ENCODE assay signal across 24 cellular contexts in the genomic region with DNA sequence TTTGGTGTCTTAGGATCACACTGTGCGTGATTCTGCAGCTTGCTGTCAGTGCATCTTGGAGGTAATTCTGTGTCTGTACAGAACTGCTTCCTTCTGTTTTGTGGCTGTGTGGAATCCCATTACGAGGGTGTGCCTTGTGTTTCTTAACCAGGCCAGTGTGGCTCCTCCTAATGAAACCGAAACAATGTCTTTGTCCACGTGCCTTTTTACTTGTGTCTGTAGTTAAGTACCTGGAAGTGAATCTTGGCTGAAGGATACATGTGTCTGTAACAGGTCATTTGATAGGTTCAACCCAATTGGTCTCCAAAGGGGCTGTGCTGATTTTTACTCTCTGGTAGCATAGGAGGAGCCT. TPM values are rescaled to one million over a fixed set of nuclear protein-coding genes. Genes with fewer than 3 reads are reported as not detected.
"Had no signal": no experiment of that assay in that cellular context is flagged by ENCODE, and none has a peak within 500 bp of the region (broad histone marks: within the 10 kb centered on the region; RNA-seq: fewer than 3 reads in every experiment).

No MANE protein-coding gene starts in this region.

- DNase-seq: activated CD4-positive, alpha-beta T cell treated with anti-CD3 and anti-CD28 coated beads, Interleukin-2, amount 10 ng/mL, durations not matched to agents 7 days and 5 days; activated CD8-positive, alpha-beta memory T cell treated with anti-CD3 and anti-CD28 coated beads for 24 hours; activated CD8-positive, alpha-beta memory T cell treated with anti-CD3 and anti-CD28 coated beads, Interleukin-2, amount 50 U/mL, for 48 hours; activated gamma-delta T cell; activated naive CD8-positive, alpha-beta T cell treated with anti-CD3 and anti-CD28 coated beads for 36 hours; amygdala; foreskin keratinocyte; hippocampal formation; left cardiac atrium; lower lobe of right lung; stimulated activated CD4-positive, alpha-beta T cell treated with anti-CD3 and anti-CD28 coated beads, Interleukin-2, amount 100 ng/mL, for 24 hours; stimulated activated naive CD4-positive, alpha-beta T cell treated with Interleukin-2 at 50 U/mL for 16 hours; thyroid gland; uterus had no signal

- H3K27me3 Mint-ChIP-seq: activated CD4-positive, alpha-beta T cell treated with anti-CD3 and anti-CD28 coated beads, Interleukin-2, amount 10 ng/mL, durations not matched to agents 7 days and 5 days; activated naive CD8-positive, alpha-beta T cell treated with anti-CD3 and anti-CD28 coated beads for 36 hours; progenitor cell of endocrine pancreas had no signal

- ATAC-seq: foreskin keratinocyte, left cardiac atrium, lower lobe of right lung had no signal

- H3K4me1 Mint-ChIP-seq: activated naive CD8-positive, alpha-beta T cell treated with anti-CD3 and anti-CD28 coated beads for 36 hours had no signal

- H3K9me3 ChIP-seq: lower lobe of right lung, thyroid gland, uterus had no signal

- FAIRE-seq: islet of Langerhans had no signal

- H3K27ac ChIP-seq: cardiac muscle cell, foreskin keratinocyte, lower lobe of right lung, thyroid gland, uterus had no signal

- H3K4me1 ChIP-seq: foreskin keratinocyte, lower lobe of right lung, thyroid gland, uterus had no signal

- H3K4me3 ChIP-seq: cardiac muscle cell, lower lobe of right lung, thyroid gland, uterus had no signal

- H3K36me3 ChIP-seq: uterus had no signal

- H3K9me3 Mint-ChIP-seq: activated CD4-positive, alpha-beta T cell treated with anti-CD3 and anti-CD28 coated beads, Interleukin-2, amount 10 ng/mL, durations not matched to agents 7 days and 5 days; activated naive CD8-positive, alpha-beta T cell treated with anti-CD3 and anti-CD28 coated beads for 36 hours had no signal

- H3K27ac Mint-ChIP-seq: activated CD4-positive, alpha-beta T cell treated with anti-CD3 and anti-CD28 coated beads, Interleukin-2, amount 10 ng/mL, durations not matched to agents 7 days and 5 days; activated naive CD8-positive, alpha-beta T cell treated with anti-CD3 and anti-CD28 coated beads for 36 hours; progenitor cell of endocrine pancreas had no signal

- H3K27me3 ChIP-seq: cardiac muscle cell, foreskin keratinocyte, thyroid gland, uterus had no signal

- H3K4me3 Mint-ChIP-seq: activated CD4-positive, alpha-beta T cell treated with anti-CD3 and anti-CD28 coated beads, Interleukin-2, amount 10 ng/mL, durations not matched to agents 7 days and 5 days; activated naive CD8-positive, alpha-beta T cell treated with anti-CD3 and anti-CD28 coated beads for 36 hours had no signal

RNA-seq across cellular contexts. Expression of a gene that starts 45.2 kb away (rescaled TPM):
- total RNA-seq: activated CD4-positive, alpha-beta T cell treated with anti-CD3 and anti-CD28 coated beads, Interleukin-2, amount 10 ng/mL, durations not matched to agents 7 days and 5 days had no signal
- polyA plus RNA-seq: neural cell had no signal

RNA-seq across cellular contexts. Expression of a gene that starts 45.9 kb away (rescaled TPM):
- total RNA-seq: activated CD4-positive, alpha-beta T cell treated with anti-CD3 and anti-CD28 coated beads, Interleukin-2, amount 10 ng/mL, durations not matched to agents 7 days and 5 days; activated naive CD8-positive, alpha-beta T cell treated with anti-CD3 and anti-CD28 coated beads for 36 hours; cardiac muscle cell; dermis microvascular lymphatic vessel endothelial cell; epithelial cell of proximal tubule; fibroblast of lung; foreskin keratinocyte; left cardiac atrium; lower lobe of right lung; myocyte; omental fat pad; progenitor cell of endocrine pancreas; subcutaneous adipose tissue; thyroid gland; uterus had no signal
- polyA plus RNA-seq: cardiac muscle cell, fibroblast of lung, foreskin keratinocyte, neural cell had no signal
